Comparison of ENCODE assay signal across 1 cellular context in genomic region chr4:25859429-25860148, GRCh38.
TF ChIP-seq lines count a peak whose summit lies in the region.

No MANE protein-coding gene starts in this region.

TF ChIP-seq in A549, 52 proteins besides CTCF, POLR2A, EP300 and RAD21 (continued from another document):
- TF ChIP-seq USF2 (IDR thresholded peaks at IDR 0.05) (no peak), SREBF2 (IDR thresholded peaks at IDR 0.05) (no peak), ZC3H11A (IDR thresholded peaks at IDR 0.05) (no peak), ATOH8 (CRISPR knock-in tag; IDR thresholded peaks at IDR 0.05; ENCODE audit: low read depth) (no peak), NR3C1 (IDR thresholded peaks at IDR 0.05) (no peak), ZSCAN20 (CRISPR knock-in tag; IDR thresholded peaks at IDR 0.05) (no peak), HDAC2 (IDR thresholded peaks at IDR 0.05) (no peak)
